25 cellular contexts compared by ENCODE assay signal in genomic region chr1:98975825-98976224, GRCh38. TPM values are rescaled to one million over a fixed set of nuclear protein-coding genes. Genes with fewer than 3 reads are reported as not detected.
"Had no signal": no experiment of that assay in that cellular context is flagged by ENCODE, and none has a peak within 500 bp of the region (broad histone marks: within the 10 kb centered on the region; RNA-seq: fewer than 3 reads in every experiment).

No MANE protein-coding gene starts in this region.

- H3K27ac ChIP-seq: KMS-11, SJSA1 had no signal

- H3K4me1 ChIP-seq: SJSA1 had no signal

- DNase-seq: Kasumi-1, MM.1S, NCI-H1092 treated with DMSO at 0.1 percent for 48 hours, NCI-H1436, NCI-H187, NCI-H2029 treated with DMSO at 0.1 percent for 48 hours, NCI-H2171 treated with DMSO at 0.1 percent for 48 hours, NCI-H345, NCI-H510A, NCI-H524 treated with DMSO at 0.1 percent for 48 hours, NCI-H69, NCI-H774, Right ventricle myocardium superior, RPMI8226, SIG-M5, SK-N-SH, SW 1271, T-cell had no signal

- H3K4me2 ChIP-seq: KMS-11, SK-N-SH had no signal

- H3K9ac ChIP-seq: KMS-11, SK-N-SH had no signal

- ATAC-seq: HepG2, K562, T-cell had no signal

- H3K9me3 ChIP-seq: SJSA1, SK-N-SH had no signal

- H3K4me3 ChIP-seq: K562, SJSA1 had no signal

- H3K36me3 ChIP-seq: SJSA1 had no signal

RNA-seq across cellular contexts. Expression of gene PLPPR5, which starts 28.8 kb away (rescaled TPM):
- total RNA-seq: HepG2, HT-29, K562, M059J, Right ventricle myocardium superior, SJSA1, T-cell had no signal
- polyA plus RNA-seq: HepG2, IgD-negative memory B cell, K562 had no signal
